In the genomic region with DNA sequence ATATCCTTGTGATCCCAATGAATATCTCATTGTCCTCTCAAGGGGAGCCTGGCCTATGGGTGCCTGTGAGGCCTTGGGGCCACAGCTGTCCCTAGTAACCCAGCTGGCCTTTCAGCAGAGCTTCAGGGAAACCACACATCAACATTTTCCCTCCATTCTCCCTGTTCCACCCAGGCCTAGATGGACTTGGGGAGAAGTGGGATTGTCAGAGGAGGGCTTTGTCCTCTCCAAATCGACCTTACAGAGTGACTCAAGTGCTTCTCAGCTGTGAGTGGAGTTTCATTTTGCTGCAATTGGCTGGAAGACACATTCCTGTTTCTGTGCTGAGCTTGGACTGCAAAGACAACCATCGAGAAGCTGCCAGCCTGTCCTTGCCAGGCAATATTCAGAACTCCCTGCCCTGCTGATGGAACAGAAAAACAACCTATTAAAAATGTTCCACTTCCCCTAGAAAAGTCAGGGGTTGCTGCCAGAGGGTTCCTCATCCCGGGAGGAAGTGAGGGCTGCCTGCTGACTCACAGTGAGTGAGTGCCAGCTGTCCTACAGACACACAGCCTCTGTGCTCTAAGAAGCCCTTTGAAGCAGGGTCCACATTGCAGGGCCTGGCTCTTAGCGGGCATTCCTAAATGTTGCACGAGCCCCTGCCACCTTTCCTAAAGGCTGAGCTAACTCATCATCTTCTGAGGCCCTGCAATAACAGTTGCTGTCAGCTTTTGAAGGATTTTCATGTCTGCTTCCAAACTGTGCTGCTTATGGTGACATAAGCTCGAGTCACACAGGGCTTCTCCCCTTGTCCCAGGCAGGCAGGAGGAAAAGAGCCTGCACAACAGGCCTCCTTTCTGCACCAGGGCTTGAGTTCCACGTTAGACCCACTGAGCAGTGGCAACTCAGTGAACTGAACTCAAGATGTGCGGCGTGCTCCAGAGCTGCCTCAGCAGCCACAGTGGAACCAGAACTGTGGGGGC, we compare ENCODE assay signal across 8 cellular contexts. TPM values are rescaled to one million over a fixed set of nuclear protein-coding genes. Genes with fewer than 3 reads are reported as not detected.
A peak's percentile ranks its signal among the peaks of the same experiment; 100 is the strongest.
DNase-seq lines count a peak whose midpoint lies in the region; ATAC-seq and TF ChIP-seq lines count a peak whose summit lies in the region.

No MANE protein-coding gene starts in this region.

- no peak for DNase-seq in GM23338 (ENCODE audit: low spot score)
- DNase-seq in RKO (ENCODE audit: low spot score), result peak; percentile 92
- no peak for DNase-seq in esophagus squamous epithelium (lab: John Stamatoyannopoulos, UW)
- DNase-seq in neural crest cell (ENCODE audit: low read depth, low spot score), result no peak
- no peak for DNase-seq in GM13976 (ENCODE audit: low spot score)
- no peak for DNase-seq in LoVo (ENCODE audit: low spot score)

- intact Hi-C loops in esophagus squamous epithelium (cut with DNase I), result no loop called here

- H3K36me3 Mint-ChIP-seq in GM23338 (ENCODE audit: low read depth), result no peaks in the 10 kb centered on the region
- H3K36me3 Mint-ChIP-seq in neural crest cell (ENCODE audit: low read depth), result no peaks in the 10 kb centered on the region

- no peaks in the 10 kb centered on the region for H3K36me3 ChIP-seq in GM23338 (ENCODE audit: insufficient read depth)
- no peaks in the 10 kb centered on the region for H3K36me3 ChIP-seq in esophagus squamous epithelium

- no peak overlapping the region for H3K27ac Mint-ChIP-seq in GM23338
- peak overlapping the region; percentile 71 for H3K27ac Mint-ChIP-seq in neural crest cell (ENCODE audit: unreplicated experiment)

- TF ChIP-seq CTCF in GM23338 (conservative IDR thresholded peaks at IDR 0.05; ENCODE audit: low read depth in 2 of 2), result no peak
- TF ChIP-seq CTCF in esophagus squamous epithelium (IDR thresholded peaks at IDR 0.05), result no peak
- TF ChIP-seq CTCF in neural crest cell (conservative IDR thresholded peaks at IDR 0.05), result no peak
- TF ChIP-seq CTCF in GM13976 (IDR thresholded peaks at IDR 0.05; ENCODE audit: borderline replicate concordance, control extremely low read depth, extremely low read depth, insufficient read depth, missing control alignments), result no peak

- no peaks in the 10 kb centered on the region for H4K20me1 ChIP-seq in GM23338 (replicated peaks; ENCODE audit: insufficient read depth)

- no peaks in the 10 kb centered on the region for H3K4me1 Mint-ChIP-seq in GM23338
- H3K4me1 Mint-ChIP-seq in neural crest cell, result peaks cover 14% of the 10 kb centered on the region

- H3K27ac ChIP-seq in GM23338 (ENCODE audit: low read depth) (no peak overlapping the region), esophagus squamous epithelium (peak overlapping the region; percentile 68 to 86 (median 80))

- peak; percentile 38; the same call in 2 of the 3 replicates for ATAC-seq in GM23338
- no peak for ATAC-seq in HG03108 (IDR thresholded peaks at IDR 0.05; ENCODE audit: unreplicated experiment)
- no peak for ATAC-seq in HG03045 (IDR thresholded peaks at IDR 0.05; ENCODE audit: unreplicated experiment)

- no peak for TF ChIP-seq POLR2A in esophagus squamous epithelium (IDR thresholded peaks at IDR 0.05)

- no peaks in the 10 kb centered on the region for H3K9me2 ChIP-seq in GM23338 (ENCODE audit: insufficient read depth)

- H3K4me3 ChIP-seq in GM23338 (no peak overlapping the region), esophagus squamous epithelium (no peak overlapping the region)

- peak overlapping the region; percentile 47; the same call in 1 of the 2 replicates for H2AFZ ChIP-seq in GM23338

- H3K79me2 ChIP-seq in GM23338 (replicated peaks; ENCODE audit: insufficient read depth), result no peaks in the 10 kb centered on the region

- H3K9me3 ChIP-seq in esophagus squamous epithelium, result no peaks in the 10 kb centered on the region

- H3F3A ChIP-seq in GM23338 (replicated peaks; ENCODE audit: low read depth), result no peaks in the 10 kb centered on the region

- H3K4me1 ChIP-seq in GM23338 (ENCODE audit: insufficient read depth) (no peaks in the 10 kb centered on the region), esophagus squamous epithelium (peaks cover 17 to 25% (median 24%) of the 10 kb centered on the region in 3 donors)

- in situ Hi-C loops in GM13976 (cut with MboI; ENCODE audit: low sequenced_read_pairs, unreplicated experiment), result no loop called here

- H3K4me3 Mint-ChIP-seq in GM23338, result no peak overlapping the region
- no peak overlapping the region for H3K4me3 Mint-ChIP-seq in neural crest cell

- H3K27me3 Mint-ChIP-seq in GM23338 (ENCODE audit: insufficient read depth, low read depth, poor library complexity) (peaks cover 2% of the 10 kb centered on the region), neural crest cell (ENCODE audit: low read depth) (no peaks in the 10 kb centered on the region)

- H3K27me3 ChIP-seq in GM23338 (ENCODE audit: insufficient read depth) (no peaks in the 10 kb centered on the region), esophagus squamous epithelium (no peaks in the 10 kb centered on the region)

- whole genome bisulfite sequencing in esophagus squamous epithelium, 2 donors, result 6 to 37% methylated on average over 5 to 8 of the region's 9 CpGs

- no peak overlapping the region for H3K4me2 ChIP-seq in GM23338

- no peaks in the 10 kb centered on the region for H3K9me3 Mint-ChIP-seq in GM23338
- H3K9me3 Mint-ChIP-seq in neural crest cell, result no peaks in the 10 kb centered on the region

TF ChIP-seq in GM23338, 12 proteins besides CTCF, POLR2A, EP300 and RAD21 (continues in another document):
- TF ChIP-seq POLR2AphosphoS5 (IDR thresholded peaks at IDR 0.05; ENCODE audit: low read depth) (no peak), ZNF114 (CRISPR knock-in tag; IDR thresholded peaks at IDR 0.05) (no peak), STAT1 (IDR thresholded peaks at IDR 0.05; ENCODE audit: unreplicated experiment) (no peak), CREB1 (CRISPR knock-in tag; IDR thresholded peaks at IDR 0.05; ENCODE audit: low read depth) (no peak), ZNF331 (CRISPR knock-in tag; IDR thresholded peaks at IDR 0.05; ENCODE audit: low read depth) (no peak), EZH2phosphoT487 (IDR thresholded peaks at IDR 0.05; ENCODE audit: unreplicated experiment) (no peak)
- TF ChIP-seq, protein P1, sequence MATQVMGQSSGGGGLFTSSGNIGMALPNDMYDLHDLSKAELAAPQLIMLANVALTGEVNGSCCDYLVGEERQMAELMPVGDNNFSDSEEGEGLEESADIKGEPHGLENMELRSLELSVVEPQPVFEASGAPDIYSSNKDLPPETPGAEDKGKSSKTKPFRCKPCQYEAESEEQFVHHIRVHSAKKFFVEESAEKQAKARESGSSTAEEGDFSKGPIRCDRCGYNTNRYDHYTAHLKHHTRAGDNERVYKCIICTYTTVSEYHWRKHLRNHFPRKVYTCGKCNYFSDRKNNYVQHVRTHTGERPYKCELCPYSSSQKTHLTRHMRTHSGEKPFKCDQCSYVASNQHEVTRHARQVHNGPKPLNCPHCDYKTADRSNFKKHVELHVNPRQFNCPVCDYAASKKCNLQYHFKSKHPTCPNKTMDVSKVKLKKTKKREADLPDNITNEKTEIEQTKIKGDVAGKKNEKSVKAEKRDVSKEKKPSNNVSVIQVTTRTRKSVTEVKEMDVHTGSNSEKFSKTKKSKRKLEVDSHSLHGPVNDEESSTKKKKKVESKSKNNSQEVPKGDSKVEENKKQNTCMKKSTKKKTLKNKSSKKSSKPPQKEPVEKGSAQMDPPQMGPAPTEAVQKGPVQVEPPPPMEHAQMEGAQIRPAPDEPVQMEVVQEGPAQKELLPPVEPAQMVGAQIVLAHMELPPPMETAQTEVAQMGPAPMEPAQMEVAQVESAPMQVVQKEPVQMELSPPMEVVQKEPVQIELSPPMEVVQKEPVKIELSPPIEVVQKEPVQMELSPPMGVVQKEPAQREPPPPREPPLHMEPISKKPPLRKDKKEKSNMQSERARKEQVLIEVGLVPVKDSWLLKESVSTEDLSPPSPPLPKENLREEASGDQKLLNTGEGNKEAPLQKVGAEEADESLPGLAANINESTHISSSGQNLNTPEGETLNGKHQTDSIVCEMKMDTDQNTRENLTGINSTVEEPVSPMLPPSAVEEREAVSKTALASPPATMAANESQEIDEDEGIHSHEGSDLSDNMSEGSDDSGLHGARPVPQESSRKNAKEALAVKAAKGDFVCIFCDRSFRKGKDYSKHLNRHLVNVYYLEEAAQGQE (IDR thresholded peaks at IDR 0.05; ENCODE audit: unreplicated experiment), result no peak

RNA-seq across cellular contexts. Expression of a gene that starts 20.5 kb away (rescaled TPM):
- not detected in 2 replicates for total RNA-seq in GM23338 (2014; rRNA removed; shearing (Covaris generic))
- not detected in 2 replicates for polyA plus RNA-seq in GM23338 (2016; fragmentation: Nextera tagmentation; extraction: Ambion mirVana)
- total RNA-seq in esophagus squamous epithelium, result not detected
- total RNA-seq in neural crest cell, result not detected in 2 replicates

RNA-seq across cellular contexts. Expression of a gene that starts 42.8 kb away (rescaled TPM):
- total RNA-seq in GM23338 (2014; rRNA removed; shearing (Covaris generic)), result 9.7 and 32.6 TPM in 2 replicates
- polyA plus RNA-seq in GM23338 (2016; fragmentation: Nextera tagmentation; extraction: Ambion mirVana), result 5.4 and 5.8 TPM in 2 replicates
- 10 to 100 TPM; 19.6 to 29.0 (median 24.3) TPM for total RNA-seq in esophagus squamous epithelium
- total RNA-seq in neural crest cell, result 14.5 and 15.2 TPM in 2 replicates
